Comparison of ENCODE assay signal across 8 cellular contexts in genomic region chr6:134173936-134174789, GRCh38.
DNase-seq lines count a peak whose midpoint lies in the region; ATAC-seq and TF ChIP-seq lines count a peak whose summit lies in the region.

No MANE protein-coding gene starts in this region.

- CTCF ChIA-PET in RWPE1 (lab: Yijun Ruan, JAX), result interaction anchor here (0.5 to 1.3 kb wide), 9 partner anchors 21 to 767 kb away, joined by 3 to 11 read pairs (median 4); no protein-coding TSS in a partner anchor

- no peaks in the 10 kb centered on the region for H3K9me3 ChIP-seq in Loucy (ENCODE audit: insufficient read depth, low read depth, low read length)

- peak overlapping the region; percentile 98 for H3K27ac Mint-ChIP-seq in nephron progenitor cell

- peak overlapping the region; percentile 80 for H2AFZ ChIP-seq in Loucy (ENCODE audit: low read length)

- no peaks in the 10 kb centered on the region for H3K9me2 ChIP-seq in Loucy (replicated peaks; ENCODE audit: low read depth, low read length)

- POLR2A ChIA-PET in RWPE1 (lab: Yijun Ruan, JAX; ENCODE audit: low non-redundant PET), result no interaction called here

- peak overlapping the region; percentile 79 for H3K4me3 ChIP-seq in Loucy (ENCODE audit: low read length, poor library complexity, severe bottlenecking)

- peak; percentile 83 for TF ChIP-seq CTCF in 22Rv1 (IDR thresholded peaks at IDR 0.05)
- TF ChIP-seq CTCF in Loucy (conservative IDR thresholded peaks at IDR 0.05; ENCODE audit: low read length), result peak; percentile 87
- TF ChIP-seq CTCF in RWPE1 (conservative IDR thresholded peaks at IDR 0.05; ENCODE audit: low read depth), result peak; percentile 84
- TF ChIP-seq CTCF in nephron progenitor cell (IDR thresholded peaks at IDR 0.05), result peak; percentile 86

- H3K9me3 Mint-ChIP-seq in nephron progenitor cell, result no peaks in the 10 kb centered on the region

- peaks cover 61% of the 10 kb centered on the region for H3K4me1 Mint-ChIP-seq in nephron progenitor cell

- no peaks in the 10 kb centered on the region; the same call in 1 of the 2 replicates for H3K79me2 ChIP-seq in Loucy (ENCODE audit: insufficient read depth, low read length)

- DNase-seq in RWPE1 (ENCODE audit: low spot score) (peak; percentile 65), fibroblast of the conjunctiva (ENCODE audit: low read depth) (peak; percentile 81), nephron progenitor cell (peak; percentile 92)
- DNase-seq in activated effector memory CD4-positive, alpha-beta T cell treated with Interleukin-2 at 50 U/mL for 16 hours, result peak; percentile 75
- DNase-seq in stimulated activated naive CD8-positive, alpha-beta T cell treated with anti-CD3 and anti-CD28 coated beads, Interleukin-15, Interleukin-2, amounts not matched to agents 100 U/mL and 50 U/mL, for 24 hours, result peak; percentile 91

- ATAC-seq in GM18907 (IDR thresholded peaks at IDR 0.05; ENCODE audit: unreplicated experiment), result peak; percentile 33
- ATAC-seq in stimulated activated naive CD8-positive, alpha-beta T cell treated with anti-CD3 and anti-CD28 coated beads, Interleukin-15, Interleukin-2, amounts not matched to agents 100 U/mL and 50 U/mL, for 24 hours, result peak; percentile 7

- peak overlapping the region; percentile 84 for H3K4me2 ChIP-seq in Loucy (ENCODE audit: low read depth, low read length, poor library complexity, severe bottlenecking)

- H3K27me3 Mint-ChIP-seq in nephron progenitor cell (ENCODE audit: low read depth, poor library complexity), result peaks cover 23% of the 10 kb centered on the region

- peaks cover 8% of the 10 kb centered on the region for H3K36me3 Mint-ChIP-seq in nephron progenitor cell (ENCODE audit: low read depth)

- H3K4me1 ChIP-seq in Loucy (ENCODE audit: insufficient read depth, low read length, poor library complexity, severe bottlenecking), result peaks cover 38% of the 10 kb centered on the region

- no peaks in the 10 kb centered on the region for H4K20me1 ChIP-seq in Loucy (ENCODE audit: insufficient read depth, low read length, poor library complexity, severe bottlenecking)

- H3K9ac ChIP-seq in Loucy (ENCODE audit: low read depth, low read length, poor library complexity, severe bottlenecking), result peak overlapping the region; percentile 63

- peak overlapping the region; percentile 92 for H3K4me3 Mint-ChIP-seq in nephron progenitor cell

- H3F3A ChIP-seq in Loucy (ENCODE audit: low read depth), result no peaks in the 10 kb centered on the region

- H3K36me3 ChIP-seq in Loucy (ENCODE audit: insufficient read depth, low read length), result no peaks in the 10 kb centered on the region

- H3K27ac ChIP-seq in 22Rv1 (peak overlapping the region; percentile 55), RWPE1 (peak overlapping the region; percentile 96)

- no peaks in the 10 kb centered on the region for H3K27me3 ChIP-seq in Loucy (ENCODE audit: insufficient read depth, low read length, poor library complexity, severe bottlenecking)

Comparison
In these comparisons a context has a peak if more than half of its experiments do, and no peak if none do; other contexts are left out.
1. Peak in every context shown above with its lines: DNase-seq, ATAC-seq, H3K4me3 ChIP-seq and H3K27ac ChIP-seq.